In genomic region chr2:183063083-183063482, GRCh38 we compare ENCODE assay signal across 1 cellular context.
TF ChIP-seq lines count a peak whose summit lies in the region.

No MANE protein-coding gene starts in this region.

TF ChIP-seq in K562, 482 proteins besides CTCF, POLR2A, EP300 and RAD21 (continues in another document):
- TF ChIP-seq ZBTB12 (CRISPR knock-in tag; IDR thresholded peaks at IDR 0.05): no peak
- TF ChIP-seq, protein P1, sequence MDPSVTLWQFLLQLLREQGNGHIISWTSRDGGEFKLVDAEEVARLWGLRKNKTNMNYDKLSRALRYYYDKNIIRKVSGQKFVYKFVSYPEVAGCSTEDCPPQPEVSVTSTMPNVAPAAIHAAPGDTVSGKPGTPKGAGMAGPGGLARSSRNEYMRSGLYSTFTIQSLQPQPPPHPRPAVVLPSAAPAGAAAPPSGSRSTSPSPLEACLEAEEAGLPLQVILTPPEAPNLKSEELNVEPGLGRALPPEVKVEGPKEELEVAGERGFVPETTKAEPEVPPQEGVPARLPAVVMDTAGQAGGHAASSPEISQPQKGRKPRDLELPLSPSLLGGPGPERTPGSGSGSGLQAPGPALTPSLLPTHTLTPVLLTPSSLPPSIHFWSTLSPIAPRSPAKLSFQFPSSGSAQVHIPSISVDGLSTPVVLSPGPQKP (CRISPR knock-in tag; IDR thresholded peaks at IDR 0.05): no peak
- no peak for TF ChIP-seq GTF2F1 (IDR thresholded peaks at IDR 0.05; ENCODE audit: low read depth, low read length)
- TF ChIP-seq, protein P2, sequence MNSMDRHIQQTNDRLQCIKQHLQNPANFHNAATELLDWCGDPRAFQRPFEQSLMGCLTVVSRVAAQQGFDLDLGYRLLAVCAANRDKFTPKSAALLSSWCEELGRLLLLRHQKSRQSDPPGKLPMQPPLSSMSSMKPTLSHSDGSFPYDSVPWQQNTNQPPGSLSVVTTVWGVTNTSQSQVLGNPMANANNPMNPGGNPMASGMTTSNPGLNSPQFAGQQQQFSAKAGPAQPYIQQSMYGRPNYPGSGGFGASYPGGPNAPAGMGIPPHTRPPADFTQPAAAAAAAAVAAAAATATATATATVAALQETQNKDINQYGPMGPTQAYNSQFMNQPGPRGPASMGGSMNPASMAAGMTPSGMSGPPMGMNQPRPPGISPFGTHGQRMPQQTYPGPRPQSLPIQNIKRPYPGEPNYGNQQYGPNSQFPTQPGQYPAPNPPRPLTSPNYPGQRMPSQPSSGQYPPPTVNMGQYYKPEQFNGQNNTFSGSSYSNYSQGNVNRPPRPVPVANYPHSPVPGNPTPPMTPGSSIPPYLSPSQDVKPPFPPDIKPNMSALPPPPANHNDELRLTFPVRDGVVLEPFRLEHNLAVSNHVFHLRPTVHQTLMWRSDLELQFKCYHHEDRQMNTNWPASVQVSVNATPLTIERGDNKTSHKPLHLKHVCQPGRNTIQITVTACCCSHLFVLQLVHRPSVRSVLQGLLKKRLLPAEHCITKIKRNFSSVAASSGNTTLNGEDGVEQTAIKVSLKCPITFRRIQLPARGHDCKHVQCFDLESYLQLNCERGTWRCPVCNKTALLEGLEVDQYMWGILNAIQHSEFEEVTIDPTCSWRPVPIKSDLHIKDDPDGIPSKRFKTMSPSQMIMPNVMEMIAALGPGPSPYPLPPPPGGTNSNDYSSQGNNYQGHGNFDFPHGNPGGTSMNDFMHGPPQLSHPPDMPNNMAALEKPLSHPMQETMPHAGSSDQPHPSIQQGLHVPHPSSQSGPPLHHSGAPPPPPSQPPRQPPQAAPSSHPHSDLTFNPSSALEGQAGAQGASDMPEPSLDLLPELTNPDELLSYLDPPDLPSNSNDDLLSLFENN (IDR thresholded peaks at IDR 0.05; ENCODE audit: low read depth in 2 of 2, low read length in 2 of 2): no peak
- TF ChIP-seq ZNF699 (CRISPR knock-in tag; IDR thresholded peaks at IDR 0.05; ENCODE audit: insufficient replicate concordance): no peak
- no peak for TF ChIP-seq ZNF263 (CRISPR knock-in tag; IDR thresholded peaks at IDR 0.05; ENCODE audit: borderline replicate concordance)
- no peak for TF ChIP-seq CUX1 (CRISPR knock-in tag; IDR thresholded peaks at IDR 0.05)
- TF ChIP-seq ZFP1 (CRISPR knock-in tag; IDR thresholded peaks at IDR 0.05): no peak
- TF ChIP-seq ZNF696 (CRISPR knock-in tag; conservative IDR thresholded peaks at IDR 0.05): no peak
- TF ChIP-seq YBX1 (IDR thresholded peaks at IDR 0.05): no peak
- TF ChIP-seq ZBTB40 (IDR thresholded peaks at IDR 0.05): peak; percentile 79
- TF ChIP-seq ZBTB40 (CRISPR knock-in tag; IDR thresholded peaks at IDR 0.05): peak; percentile 81
- no peak for TF ChIP-seq KHSRP (IDR thresholded peaks at IDR 0.05)
- no peak for TF ChIP-seq USF2 (CRISPR knock-in tag; IDR thresholded peaks at IDR 0.05)
- TF ChIP-seq FOXJ2 (tag; IDR thresholded peaks at IDR 0.05): peak; percentile 68; the same call in 1 of the 2 replicates
- TF ChIP-seq SP2 (IDR thresholded peaks at IDR 0.05; ENCODE audit: extremely low read depth, low read depth, low read length, poor library complexity, severe bottlenecking): no peak
- TF ChIP-seq TEAD1 (CRISPR knock-in tag; IDR thresholded peaks at IDR 0.05): no peak
- TF ChIP-seq TAL1 (IDR thresholded peaks at IDR 0.05): no peak
- TF ChIP-seq, protein P3, sequence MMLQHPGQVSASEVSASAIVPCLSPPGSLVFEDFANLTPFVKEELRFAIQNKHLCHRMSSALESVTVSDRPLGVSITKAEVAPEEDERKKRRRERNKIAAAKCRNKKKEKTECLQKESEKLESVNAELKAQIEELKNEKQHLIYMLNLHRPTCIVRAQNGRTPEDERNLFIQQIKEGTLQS (IDR thresholded peaks at IDR 0.05): peak; percentile 55
- TF ChIP-seq, protein P3 (CRISPR knock-in tag; conservative IDR thresholded peaks at IDR 0.05): no peak
- TF ChIP-seq MEF2D (tag; conservative IDR thresholded peaks at IDR 0.05; ENCODE audit: low read depth): 0 out of 2 replicates have a peak, but pooled peaks have one; percentile 19
- TF ChIP-seq HSF4 (CRISPR knock-in tag; IDR thresholded peaks at IDR 0.05; ENCODE audit: borderline replicate concordance): no peak
- TF ChIP-seq, protein P4, sequence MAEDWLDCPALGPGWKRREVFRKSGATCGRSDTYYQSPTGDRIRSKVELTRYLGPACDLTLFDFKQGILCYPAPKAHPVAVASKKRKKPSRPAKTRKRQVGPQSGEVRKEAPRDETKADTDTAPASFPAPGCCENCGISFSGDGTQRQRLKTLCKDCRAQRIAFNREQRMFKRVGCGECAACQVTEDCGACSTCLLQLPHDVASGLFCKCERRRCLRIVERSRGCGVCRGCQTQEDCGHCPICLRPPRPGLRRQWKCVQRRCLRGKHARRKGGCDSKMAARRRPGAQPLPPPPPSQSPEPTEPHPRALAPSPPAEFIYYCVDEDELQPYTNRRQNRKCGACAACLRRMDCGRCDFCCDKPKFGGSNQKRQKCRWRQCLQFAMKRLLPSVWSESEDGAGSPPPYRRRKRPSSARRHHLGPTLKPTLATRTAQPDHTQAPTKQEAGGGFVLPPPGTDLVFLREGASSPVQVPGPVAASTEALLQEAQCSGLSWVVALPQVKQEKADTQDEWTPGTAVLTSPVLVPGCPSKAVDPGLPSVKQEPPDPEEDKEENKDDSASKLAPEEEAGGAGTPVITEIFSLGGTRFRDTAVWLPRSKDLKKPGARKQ (CRISPR knock-in tag; IDR thresholded peaks at IDR 0.05): no peak
- TF ChIP-seq HMG20A (CRISPR knock-in tag; conservative IDR thresholded peaks at IDR 0.05): no peak
- TF ChIP-seq HOXB6 (CRISPR knock-in tag; IDR thresholded peaks at IDR 0.05; ENCODE audit: borderline replicate concordance): no peak
- TF ChIP-seq RBM15 (IDR thresholded peaks at IDR 0.05; ENCODE audit: insufficient read depth, low read length): no peak
- TF ChIP-seq MEF2A (IDR thresholded peaks at IDR 0.05; ENCODE audit: control insufficient read depth, low read depth, low read length): peak; percentile 91
- TF ChIP-seq SIN3B (IDR thresholded peaks at IDR 0.05; ENCODE audit: low read depth): no peak
- no peak for TF ChIP-seq TBL1XR1 (IDR thresholded peaks at IDR 0.05; ENCODE audit: low read length in 2 of 2)
- no peak for TF ChIP-seq FIP1L1 (IDR thresholded peaks at IDR 0.05; ENCODE audit: low read depth, low read length, poor library complexity, severe bottlenecking)
- TF ChIP-seq RBM17 (IDR thresholded peaks at IDR 0.05; ENCODE audit: borderline replicate concordance, low read depth, low read length): no peak
- no peak for TF ChIP-seq NFYB (IDR thresholded peaks at IDR 0.05; ENCODE audit: extremely low read depth, insufficient read length)
- TF ChIP-seq ELF4 (CRISPR knock-in tag; IDR thresholded peaks at IDR 0.05): no peak
